ENCODE assay signal across 15 cellular contexts in genomic region chr4:86878640-86879039, GRCh38. TPM values are rescaled to one million over a fixed set of nuclear protein-coding genes. Genes with fewer than 3 reads are reported as not detected.
"Had no signal": no experiment of that assay in that cellular context is flagged by ENCODE, and none has a peak within 500 bp of the region (broad histone marks: within the 10 kb centered on the region; RNA-seq: fewer than 3 reads in every experiment).

No MANE protein-coding gene starts in this region.

- DNase-seq: activated CD4-positive, alpha-beta T cell treated with anti-CD3 and anti-CD28 coated beads, Interleukin-2, amount 50 U/mL, for 48 hours; activated naive CD4-positive, alpha-beta T cell treated with anti-CD3 and anti-CD28 coated beads for 36 hours; foreskin fibroblast; glutamatergic neuron; occipital lobe; psoas muscle had no signal

- H3K27me3 ChIP-seq: ascending aorta, cardiac muscle cell, esophagus muscularis mucosa had no signal

- H3K27ac Mint-ChIP-seq: activated naive CD4-positive, alpha-beta T cell treated with anti-CD3 and anti-CD28 coated beads for 36 hours; activated T-helper 17 cell treated with anti-CD3 and anti-CD28 coated beads, Interleukin-2, amount 50 U/mL, for 72 hours; stimulated activated effector memory CD8-positive, alpha-beta T cell treated with anti-CD3 and anti-CD28 coated beads, Interleukin-12 subunit alpha, Interleukin-12 subunit beta, amount 100 ng/mL, for 72 hours had no signal

- ATAC-seq: activated T-helper 17 cell treated with anti-CD3 and anti-CD28 coated beads, Interleukin-2, amount 50 U/mL, for 72 hours; psoas muscle; stimulated activated effector memory CD8-positive, alpha-beta T cell treated with anti-CD3 and anti-CD28 coated beads, Interleukin-12 subunit alpha, Interleukin-12 subunit beta, amount 100 ng/mL, for 72 hours had no signal

- H3K36me3 Mint-ChIP-seq: stimulated activated effector memory CD8-positive, alpha-beta T cell treated with anti-CD3 and anti-CD28 coated beads, Interleukin-12 subunit alpha, Interleukin-12 subunit beta, amount 100 ng/mL, for 72 hours had no signal

- H3K4me3 ChIP-seq: ascending aorta, cardiac muscle cell, esophagus muscularis mucosa, psoas muscle had no signal

- H3K27ac ChIP-seq: ascending aorta, cardiac muscle cell, esophagus muscularis mucosa, psoas muscle had no signal

- H3K36me3 ChIP-seq: ascending aorta, cardiac muscle cell, esophagus muscularis mucosa had no signal

- H3K27me3 Mint-ChIP-seq: activated T-helper 17 cell treated with anti-CD3 and anti-CD28 coated beads, Interleukin-2, amount 50 U/mL, for 72 hours had no signal

- H3K4me3 Mint-ChIP-seq: activated naive CD4-positive, alpha-beta T cell treated with anti-CD3 and anti-CD28 coated beads for 36 hours; activated T-helper 17 cell treated with anti-CD3 and anti-CD28 coated beads, Interleukin-2, amount 50 U/mL, for 72 hours; nephron; stimulated activated effector memory CD8-positive, alpha-beta T cell treated with anti-CD3 and anti-CD28 coated beads, Interleukin-12 subunit alpha, Interleukin-12 subunit beta, amount 100 ng/mL, for 72 hours had no signal

- H3K4me1 Mint-ChIP-seq: activated T-helper 17 cell treated with anti-CD3 and anti-CD28 coated beads, Interleukin-2, amount 50 U/mL, for 72 hours; stimulated activated effector memory CD8-positive, alpha-beta T cell treated with anti-CD3 and anti-CD28 coated beads, Interleukin-12 subunit alpha, Interleukin-12 subunit beta, amount 100 ng/mL, for 72 hours had no signal

- H3K4me1 ChIP-seq: ascending aorta, esophagus muscularis mucosa, psoas muscle had no signal

RNA-seq across cellular contexts. Expression of gene C4orf36, which starts 13.6 kb away (rescaled TPM):
- total RNA-seq: activated T-helper 17 cell treated with anti-CD3 and anti-CD28 coated beads, Interleukin-2, amount 50 U/mL, for 72 hours; ascending aorta; cardiac muscle cell; liver; T-helper 1 cell treated with Interleukin-12 subunit alpha and Interleukin-12 subunit beta and Interleukin-4 antibody, amounts not matched to agents 30 ng/mL and 1 ng/mL, for 36 hours had no signal

RNA-seq across cellular contexts. Expression of gene SLC10A6, which starts 29.5 kb away (rescaled TPM):
- total RNA-seq: activated naive CD4-positive, alpha-beta T cell treated with anti-CD3 and anti-CD28 coated beads for 36 hours; activated T-helper 17 cell treated with anti-CD3 and anti-CD28 coated beads, Interleukin-2, amount 50 U/mL, for 72 hours; cardiac muscle cell; occipital lobe; T-helper 1 cell treated with Interleukin-12 subunit alpha and Interleukin-12 subunit beta and Interleukin-4 antibody, amounts not matched to agents 30 ng/mL and 1 ng/mL, for 36 hours; urinary bladder had no signal
- polyA plus RNA-seq: cardiac muscle cell had no signal
